19 cellular contexts compared by ENCODE assay signal in genomic region chr6:166003569-166003968, GRCh38.
DNase-seq lines count a peak whose midpoint lies in the region; ATAC-seq and TF ChIP-seq lines count a peak whose summit lies in the region.
"Had no signal": no experiment of that assay in that cellular context is flagged by ENCODE, and none has a peak within 500 bp of the region (broad histone marks: within the 10 kb centered on the region; RNA-seq: fewer than 3 reads in every experiment).

No MANE protein-coding gene starts in this region.

- H3K14ac ChIP-seq in H9 (ENCODE audit: insufficient read depth, low read length), result no peak overlapping the region

- H3K4me1 ChIP-seq in H9 (ENCODE audit: insufficient read depth, low read length) (no peaks in the 10 kb centered on the region), stomach smooth muscle (ENCODE audit: control insufficient read depth, insufficient read depth, low read length) (peaks cover 30% of the 10 kb centered on the region)

- no peaks in the 10 kb centered on the region for H3K79me2 ChIP-seq in H9 (ENCODE audit: insufficient read depth, low read length)

- H3K9ac ChIP-seq in H9 (ENCODE audit: extremely low read depth, insufficient read length, low read length), result no peak overlapping the region
- no peak overlapping the region for H3K9ac ChIP-seq in stomach smooth muscle (ENCODE audit: low read length in 2 of 2)

- H3K9me3 Mint-ChIP-seq in H9, result peaks cover 2 to 6% of the 10 kb centered on the region in 2 experiments; a peak in 3 of 5 replicates
- H3K9me3 Mint-ChIP-seq in brain, result peaks cover 0 to 12% (median 3%) of the 10 kb centered on the region in 5 experiments
- H3K9me3 Mint-ChIP-seq in activated T-helper 1 cell treated with anti-CD3 and anti-CD28 coated beads, Interleukin-12 subunit alpha, Interleukin-12 subunit beta, Interleukin-2, Interleukin-4 antibody, amounts not matched to agents 30 ng/mL and 10 ng/mL and 1 ng/mL, durations not matched to agents 14 hours and 24 hours and 36 hours, result no peaks in the 10 kb centered on the region
- no peaks in the 10 kb centered on the region for H3K9me3 Mint-ChIP-seq in MCF 10A (ENCODE audit: unreplicated experiment)

- no peak overlapping the region for H3T11ph ChIP-seq in H9 (ENCODE audit: low read length)

- no peak overlapping the region for H2BK12ac ChIP-seq in H9 (ENCODE audit: insufficient read length, low read depth, low read length)

- H3K27me3 ChIP-seq in H9 (ENCODE audit: insufficient read depth, low read length), result peaks cover 33% of the 10 kb centered on the region
- H3K27me3 ChIP-seq in stomach smooth muscle (ENCODE audit: control insufficient read depth in 1 of 2, insufficient read depth in 2 of 2, low read length in 2 of 2), result peaks cover 9 to 23% of the 10 kb centered on the region in 2 donors

- H3K27ac ChIP-seq in H9 (ENCODE audit: insufficient read length, low read depth, low read length), result no peak overlapping the region
- peak overlapping the region; percentile 11 for H3K27ac ChIP-seq in stomach smooth muscle (ENCODE audit: low read length)

- no peak for ATAC-seq in GM19035 (IDR thresholded peaks at IDR 0.05; ENCODE audit: unreplicated experiment)

- H3K27me3 Mint-ChIP-seq in H9 (ENCODE audit: low read depth) (peaks cover 70% of the 10 kb centered on the region), brain (peaks cover 16% of the 10 kb centered on the region), MCF 10A (ENCODE audit: insufficient read depth, unreplicated experiment) (no peaks in the 10 kb centered on the region)
- H3K27me3 Mint-ChIP-seq in activated T-helper 1 cell treated with anti-CD3 and anti-CD28 coated beads, Interleukin-12 subunit alpha, Interleukin-12 subunit beta, Interleukin-2, Interleukin-4 antibody, amounts not matched to agents 30 ng/mL and 10 ng/mL and 1 ng/mL, durations not matched to agents 14 hours and 24 hours and 36 hours (ENCODE audit: insufficient read depth), result peaks cover 40% of the 10 kb centered on the region

- H3K23ac ChIP-seq in H9 (ENCODE audit: insufficient read length, low read depth, low read length), result no peak overlapping the region

- H3K18ac ChIP-seq in H9 (ENCODE audit: insufficient read length, low read depth, low read length), result no peak overlapping the region

- BruUV-seq in MCF 10A (replicated peaks; lab: Mats Ljungman, UMichigan), result no TSS peak

- no peaks in the 10 kb centered on the region for H3K79me1 ChIP-seq in H9 (ENCODE audit: insufficient read depth, low read depth, low read length, poor library complexity, severe bottlenecking)

- WGBS in H9 (ENCODE audit: extremely low coverage, insufficient read length, low lambda C conversion rate), result no CpG with 5 or more reads among the region's 3 CpGs

- no peaks in the 10 kb centered on the region for H3K36me3 ChIP-seq in stomach smooth muscle (ENCODE audit: control insufficient read depth in 2 of 2, insufficient read depth in 2 of 2, low read length in 2 of 2)

- H3K4me2 ChIP-seq in H9 (ENCODE audit: insufficient read depth, insufficient read length, low read length), result no peak overlapping the region

- H3K4me3 ChIP-seq in stomach smooth muscle (ENCODE audit: low read length in 2 of 2), result no peak overlapping the region

- no peak overlapping the region for H2BK15ac ChIP-seq in H9 (ENCODE audit: low read depth, low read length)

- H3K9me3 ChIP-seq in H9 (ENCODE audit: control insufficient read depth, low read depth, low read length) (no peaks in the 10 kb centered on the region), stomach smooth muscle (ENCODE audit: control insufficient read depth in 2 of 2, low read length in 2 of 2) (peaks cover 0 to 2% of the 10 kb centered on the region in 2 donors)

- H3K4me3 Mint-ChIP-seq in H9 (no peak overlapping the region), brain (peak overlapping the region in 2 of 5 experiments; percentile 25 to 44), MCF 10A (ENCODE audit: unreplicated experiment) (no peak overlapping the region)
- no peak overlapping the region for H3K4me3 Mint-ChIP-seq in activated T-helper 1 cell treated with anti-CD3 and anti-CD28 coated beads, Interleukin-12 subunit alpha, Interleukin-12 subunit beta, Interleukin-2, Interleukin-4 antibody, amounts not matched to agents 30 ng/mL and 10 ng/mL and 1 ng/mL, durations not matched to agents 14 hours and 24 hours and 36 hours
- H3K4me3 Mint-ChIP-seq: IgD-negative memory B cell had no signal

- no peaks in the 10 kb centered on the region for H4K20me1 ChIP-seq in H9 (ENCODE audit: control insufficient read depth, insufficient read depth, insufficient read length)

- H3K23me2 ChIP-seq in H9 (ENCODE audit: insufficient read length, low read depth, low read length, poor library complexity, severe bottlenecking), result peaks cover 2% of the 10 kb centered on the region

- no peak overlapping the region for H2BK120ac ChIP-seq in H9 (ENCODE audit: low read depth, low read length, poor library complexity, severe bottlenecking)

- H2BK20ac ChIP-seq in H9 (ENCODE audit: low read depth, low read length, poor library complexity, severe bottlenecking), result no peak overlapping the region

- TF ChIP-seq CTCF in H9 (conservative IDR thresholded peaks at IDR 0.05), result no peak
- no peak for TF ChIP-seq CTCF in brain (conservative IDR thresholded peaks at IDR 0.05)
- no peak for TF ChIP-seq CTCF in MCF 10A (IDR thresholded peaks at IDR 0.05; ENCODE audit: unreplicated experiment)

- no peak overlapping the region for H3K56ac ChIP-seq in H9 (ENCODE audit: insufficient read length, low read depth, low read length)

- H4K8ac ChIP-seq in H9 (replicated peaks; ENCODE audit: insufficient read length, low read depth, low read length), result no peak overlapping the region

- POLR2A ChIA-PET in MCF 10A (lab: Yijun Ruan, JAX), result no interaction called here

- intact Hi-C loops in activated T-helper 1 cell treated with anti-CD3 and anti-CD28 coated beads, Interleukin-12 subunit alpha, Interleukin-12 subunit beta, Interleukin-2, Interleukin-4 antibody, amounts not matched to agents 30 ng/mL and 10 ng/mL and 1 ng/mL, durations not matched to agents 14 hours and 24 hours and 36 hours (cut with micrococcal nuclease), result no loop called here
- intact Hi-C loops in MCF 10A (cut with micrococcal nuclease), result no loop called here

- no peak overlapping the region for H2BK5ac ChIP-seq in H9 (ENCODE audit: insufficient read length, low read length)

- H4K91ac ChIP-seq in H9 (ENCODE audit: insufficient read length, low read depth, low read length), result no peak overlapping the region

- no peak overlapping the region for H2AK5ac ChIP-seq in H9 (ENCODE audit: insufficient read length, low read length)

- no peak overlapping the region for H3K4ac ChIP-seq in H9 (ENCODE audit: low read depth, low read length)

- H4K5ac ChIP-seq in H9 (ENCODE audit: insufficient read length, low read depth, low read length), result no peak overlapping the region

- H3K27ac Mint-ChIP-seq in H9 (no peak overlapping the region), brain (peak overlapping the region in 3 of 5 experiments; percentile 26 to 88 (median 69)), MCF 10A (ENCODE audit: low read depth, unreplicated experiment) (no peak overlapping the region)
- H3K27ac Mint-ChIP-seq in activated T-helper 1 cell treated with anti-CD3 and anti-CD28 coated beads, Interleukin-12 subunit alpha, Interleukin-12 subunit beta, Interleukin-2, Interleukin-4 antibody, amounts not matched to agents 30 ng/mL and 10 ng/mL and 1 ng/mL, durations not matched to agents 14 hours and 24 hours and 36 hours, result no peak overlapping the region
- H3K27ac Mint-ChIP-seq: CD14-positive monocyte had no signal

- no peak overlapping the region for H2AFZ ChIP-seq in H9 (ENCODE audit: low read length)

- H3K4me1 Mint-ChIP-seq in H9 (peaks cover 26 to 27% of the 10 kb centered on the region in 2 experiments), brain (peaks cover 60% of the 10 kb centered on the region), MCF 10A (ENCODE audit: insufficient read depth, unreplicated experiment) (peaks cover 5% of the 10 kb centered on the region)
- no peaks in the 10 kb centered on the region for H3K4me1 Mint-ChIP-seq in activated T-helper 1 cell treated with anti-CD3 and anti-CD28 coated beads, Interleukin-12 subunit alpha, Interleukin-12 subunit beta, Interleukin-2, Interleukin-4 antibody, amounts not matched to agents 30 ng/mL and 10 ng/mL and 1 ng/mL, durations not matched to agents 14 hours and 24 hours and 36 hours (ENCODE audit: low read depth)
- H3K4me1 Mint-ChIP-seq: CD14-positive monocyte, IgD-negative memory B cell had no signal

- CTCF ChIA-PET in MCF 10A (lab: Yijun Ruan, JAX), result no interaction called here

- no peaks in the 10 kb centered on the region; a peak in 2 of 7 replicates for H3K36me3 Mint-ChIP-seq in H9 (ENCODE audit: insufficient read depth in 1 of 3, low read depth in 3 of 3)
- no peaks in the 10 kb centered on the region for H3K36me3 Mint-ChIP-seq in brain
- H3K36me3 Mint-ChIP-seq in activated T-helper 1 cell treated with anti-CD3 and anti-CD28 coated beads, Interleukin-12 subunit alpha, Interleukin-12 subunit beta, Interleukin-2, Interleukin-4 antibody, amounts not matched to agents 30 ng/mL and 10 ng/mL and 1 ng/mL, durations not matched to agents 14 hours and 24 hours and 36 hours (ENCODE audit: low read depth), result no peaks in the 10 kb centered on the region
- no peaks in the 10 kb centered on the region for H3K36me3 Mint-ChIP-seq in MCF 10A (ENCODE audit: insufficient read depth, unreplicated experiment)
- H3K36me3 Mint-ChIP-seq: CD14-positive monocyte had no signal

- peak; percentile 41 for DNase-seq in H9
- DNase-seq in kidney tubule cell (ENCODE audit: low spot score), result peak; percentile 26
- DNase-seq in activated T-helper 1 cell treated with anti-CD3 and anti-CD28 coated beads, Interleukin-12 subunit alpha, Interleukin-12 subunit beta, Interleukin-2, Interleukin-4 antibody, amounts not matched to agents 30 ng/mL and 10 ng/mL and 1 ng/mL, durations not matched to agents 14 hours and 24 hours and 36 hours (ENCODE audit: low spot score), result no peak
- no peak for DNase-seq in MCF 10A (ENCODE audit: unreplicated experiment)
- no peak for DNase-seq in medulla oblongata (ENCODE audit: extremely low spot score)
- DNase-seq: DMS79 treated with DMSO at 0.1 percent for 48 hours, GDM1, Kasumi-1, MM.1S, NCI-H1105, NCI-H510A, NCI-H774, Right ventricle myocardium superior, SW 1271 had no signal

Comparison
In these comparisons a context has a peak if more than half of its experiments do, and no peak if none do; other contexts are left out.
1. DNase-seq: peak in H9 (single experiment) and kidney tubule cell (single experiment); none in activated T-helper 1 cell treated with anti-CD3 and anti-CD28 coated beads, Interleukin-12 subunit alpha, Interleukin-12 subunit beta, Interleukin-2, Interleukin-4 antibody, amounts not matched to agents 30 ng/mL and 10 ng/mL and 1 ng/mL, durations not matched to agents 14 hours and 24 hours and 36 hours (single experiment), MCF 10A (single experiment) and medulla oblongata (single experiment).
2. H3K27ac Mint-ChIP-seq: peak in brain (3 of 5); none in H9 (0 of 3), activated T-helper 1 cell treated with anti-CD3 and anti-CD28 coated beads, Interleukin-12 subunit alpha, Interleukin-12 subunit beta, Interleukin-2, Interleukin-4 antibody, amounts not matched to agents 30 ng/mL and 10 ng/mL and 1 ng/mL, durations not matched to agents 14 hours and 24 hours and 36 hours (single experiment) and MCF 10A (single experiment).